Comparison of ENCODE assay signal across 17 cellular contexts in the genomic region with DNA sequence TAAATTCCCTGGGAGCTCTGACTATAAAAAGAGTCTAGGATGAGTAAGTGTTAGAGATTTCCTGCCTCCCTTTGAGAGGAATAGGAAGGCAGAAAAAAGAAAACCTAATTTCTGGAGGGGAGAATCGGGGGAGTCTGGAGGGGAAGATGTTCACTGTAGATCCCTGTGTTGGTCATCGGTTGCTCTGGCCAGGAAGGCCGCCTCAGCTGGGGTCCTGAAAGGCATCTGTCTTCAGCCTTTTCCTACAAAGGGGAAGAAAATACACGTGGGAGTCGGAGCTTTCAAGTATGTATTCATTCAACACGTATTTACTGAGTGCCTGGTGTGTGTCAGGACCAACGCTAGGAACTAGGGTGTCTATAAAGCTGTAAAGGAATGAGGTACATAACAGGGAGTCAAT.
"Had no signal": no experiment of that assay in that cellular context is flagged by ENCODE, and none has a peak within 500 bp of the region (broad histone marks: within the 10 kb centered on the region; RNA-seq: fewer than 3 reads in every experiment).

No MANE protein-coding gene starts in this region.

- H3K4me1 ChIP-seq: adrenal gland, parathyroid adenoma had no signal

- H2AFZ ChIP-seq: parathyroid adenoma had no signal

- DNase-seq: activated CD4-positive, alpha-beta T cell treated with anti-CD3 and anti-CD28 coated beads for 36 hours; activated CD4-positive, alpha-beta T cell treated with anti-CD3 and anti-CD28 coated beads, Interleukin-2, amount 50 U/mL, for 48 hours; activated gamma-delta T cell treated with Interleukin-2 at 50 U/mL for 16 hours; activated T-cell treated with anti-CD3 and anti-CD28 coated beads for 4 hours; adrenal gland; midbrain; stimulated activated CD4-positive, alpha-beta T cell treated with anti-CD3 and anti-CD28 coated beads, Interleukin-4, amount 100 ng/mL, for 4 hours; SW 1271; T-helper 2 cell had no signal

- H3K27me3 ChIP-seq: adrenal gland had no signal

- H3K36me3 ChIP-seq: adrenal gland, thoracic aorta had no signal

- H3K9ac ChIP-seq: parathyroid adenoma had no signal

- H3K4me3 ChIP-seq: adrenal gland, lung, thoracic aorta had no signal

- H3K9me3 ChIP-seq: adrenal gland, thoracic aorta had no signal

- ATAC-seq: activated CD4-positive, alpha-beta T cell treated with anti-CD3 and anti-CD28 coated beads for 36 hours; activated naive CD4-positive, alpha-beta T cell treated with anti-CD3 and anti-CD28 coated beads, Interleukin-2, amount 50 U/mL, for 72 hours; left lobe of liver; sciatic nerve; stimulated activated memory B cell treated with anti-CD40 and anti-IgM and Interleukin-4, amounts not matched to agents 10 μg/mL and 1 μg/mL and 100 μg/mL, for 72 hours; WTC11 had no signal

- H3K27ac ChIP-seq: adrenal gland, parathyroid adenoma, thoracic aorta had no signal
